In genomic region chr6:21180800-21181337, GRCh38 we compare ENCODE assay signal across 1 cellular context.
TF ChIP-seq lines count a peak whose summit lies in the region.

No MANE protein-coding gene starts in this region.

TF ChIP-seq in HEK293, 187 proteins besides CTCF, POLR2A, EP300 and RAD21 (continued from another document):
- TF ChIP-seq PRDM6 (tag by site-specific recombination; IDR thresholded peaks at IDR 0.05): no peak
TF ChIP-seq in HEK293: peak in this region for 1.
